Comparison of ENCODE assay signal across 28 cellular contexts in genomic region chr12:24979971-24980730, GRCh38. TPM values are rescaled to one million over a fixed set of nuclear protein-coding genes. Genes with fewer than 3 reads are reported as not detected.
A peak's percentile ranks its signal among the peaks of the same experiment; 100 is the strongest.
DNase-seq lines count a peak whose midpoint lies in the region; ATAC-seq and TF ChIP-seq lines count a peak whose summit lies in the region.
"Had no signal": no experiment of that assay in that cellular context is flagged by ENCODE, and none has a peak within 500 bp of the region (broad histone marks: within the 10 kb centered on the region; RNA-seq: fewer than 3 reads in every experiment).

No MANE protein-coding gene starts in this region.

- H3K27me3 ChIP-seq in BLaER1 treated with 17β-estradiol and CSF1 and Interleukin-3, amounts not matched to agents 10 nM and 100 nM = no peaks in the 10 kb centered on the region
- H3K27me3 ChIP-seq in SJCRH30 = no peaks in the 10 kb centered on the region
- H3K27me3 ChIP-seq: dorsolateral prefrontal cortex, tibial artery had no signal

- H3K4me1 ChIP-seq in BLaER1 treated with 17β-estradiol and CSF1 and Interleukin-3, amounts not matched to agents 10 nM and 100 nM = peaks cover 34 to 68% (median 64%) of the 10 kb centered on the region in 10 experiments
- no peaks in the 10 kb centered on the region for H3K4me1 ChIP-seq in SJCRH30
- H3K4me1 ChIP-seq: parathyroid adenoma, tibial artery had no signal

- CTCF ChIA-PET in HEK293T (lab: Yijun Ruan, JAX) = no interaction called here

- ATAC-seq in omental fat pad (ENCODE audit: low FRiP score) = no peak
- ATAC-seq: activated naive CD8-positive, alpha-beta T cell treated with anti-CD3 and anti-CD28 coated beads, Interleukin-2, amount 50 U/mL, for 24 hours; left colon; PC-3; sciatic nerve; SK-N-SH treated with all-trans-retinoic acid at 6 μM for 48 hours had no signal

- H3K27me3 Mint-ChIP-seq in immature natural killer cell (ENCODE audit: low read depth in 3 of 3) = no peaks in the 10 kb centered on the region
- H3K27me3 Mint-ChIP-seq: activated naive CD8-positive, alpha-beta T cell treated with anti-CD3 and anti-CD28 coated beads, Interleukin-2, amount 50 U/mL, for 24 hours; central memory CD8-positive, alpha-beta T cell had no signal

- H3K4me1 Mint-ChIP-seq in immature natural killer cell = no peaks in the 10 kb centered on the region
- H3K4me1 Mint-ChIP-seq: activated naive CD8-positive, alpha-beta T cell treated with anti-CD3 and anti-CD28 coated beads, Interleukin-2, amount 50 U/mL, for 24 hours; central memory CD8-positive, alpha-beta T cell had no signal

- peak overlapping the region; percentile 63 to 92 (median 86); a peak in 21 of 22 replicates for H3K27ac ChIP-seq in BLaER1 treated with 17β-estradiol and CSF1 and Interleukin-3, amounts not matched to agents 10 nM and 100 nM
- no peak overlapping the region for H3K27ac ChIP-seq in SJCRH30
- H3K27ac ChIP-seq: dorsolateral prefrontal cortex, HL-60, parathyroid adenoma, tibial artery had no signal

- peak overlapping the region; percentile 62 to 87 (median 71) for H3K4me2 ChIP-seq in BLaER1 treated with 17β-estradiol and CSF1 and Interleukin-3, amounts not matched to agents 10 nM and 100 nM

- H3K9ac ChIP-seq in BLaER1 treated with 17β-estradiol and CSF1 and Interleukin-3, amounts not matched to agents 10 nM and 100 nM = peak overlapping the region; percentile 13 to 73 (median 63); a peak in 20 of 22 replicates
- H3K9ac ChIP-seq: parathyroid adenoma had no signal

- no peak overlapping the region for H3K27ac Mint-ChIP-seq in immature natural killer cell
- H3K27ac Mint-ChIP-seq: activated CD4-positive, alpha-beta memory T cell treated with anti-CD3 and anti-CD28 coated beads for 36 hours; activated naive CD8-positive, alpha-beta T cell treated with anti-CD3 and anti-CD28 coated beads, Interleukin-2, amount 50 U/mL, for 24 hours; CD4-positive, CD25-positive, alpha-beta regulatory T cell; nephron progenitor cell; T-helper 1 cell treated with Interleukin-12 subunit alpha and Interleukin-12 subunit beta and Interleukin-4 antibody, amounts not matched to agents 30 μg/mL and 1 μg/mL, for 36 hours had no signal

- no peak for TF ChIP-seq CTCF in omental fat pad (IDR thresholded peaks at IDR 0.05)

- H3K9me3 Mint-ChIP-seq in immature natural killer cell = peaks cover 0 to 2% (median 0%) of the 10 kb centered on the region in 6 donors
- H3K9me3 Mint-ChIP-seq: central memory CD8-positive, alpha-beta T cell had no signal

- POLR2A ChIA-PET in HEK293T (lab: Yijun Ruan, JAX) = no interaction called here

- 0 out of 22 replicates have a peak, but pooled peaks cover 0 to 5% (median 0%) of the 10 kb centered on the region in 11 experiments for H3K36me3 ChIP-seq in BLaER1 treated with 17β-estradiol and CSF1 and Interleukin-3, amounts not matched to agents 10 nM and 100 nM
- H3K36me3 ChIP-seq in SJCRH30 = no peaks in the 10 kb centered on the region
- H3K36me3 ChIP-seq: tibial artery had no signal

- DNase-seq in SJCRH30 (peak; percentile 12 to 39), iris pigment epithelial cell (ENCODE audit: low read depth) (peak; percentile 67), renal cortical epithelial cell (ENCODE audit: low read depth) (peak; percentile 58), immature natural killer cell (no peak), DMS153 treated with DMSO at 0.1 percent for 48 hours (lab: John Stamatoyannopoulos, UW; ENCODE audit: unreplicated experiment) (no peak), HEK293T (ENCODE audit: extremely low spot score) (no peak), omental fat pad (ENCODE audit: low spot score) (no peak)
- DNase-seq: activated CD4-positive, alpha-beta memory T cell treated with anti-CD3 and anti-CD28 coated beads for 36 hours; activated CD4-positive, CD25-positive, alpha-beta regulatory T cell treated with anti-CD3 and anti-CD28 coated beads, Interleukin-2, amount 50 U/mL, for 72 hours; activated naive CD4-positive, alpha-beta T cell; activated naive CD8-positive, alpha-beta T cell treated with anti-CD3 and anti-CD28 coated beads, Interleukin-2, amount 50 U/mL, for 24 hours; CD4-positive, CD25-positive, alpha-beta regulatory T cell; dorsolateral prefrontal cortex; left colon; NCI-H1417 treated with DMSO at 0.1 percent for 48 hours; NCI-H2029 treated with DMSO at 0.1 percent for 48 hours; NCI-H524; nephron progenitor cell; PC-3; stimulated activated CD4-positive, alpha-beta T cell treated with anti-CD3 and anti-CD28 coated beads, Interleukin-4, amount 100 ng/mL, for 24 hours; tibial artery had no signal

- H3K4me3 ChIP-seq in BLaER1 treated with 17β-estradiol and CSF1 and Interleukin-3, amounts not matched to agents 10 nM and 100 nM = peak overlapping the region in 7 of 10 experiments; percentile 3 to 45 (median 26); a peak in 9 of 20 replicates
- no peak overlapping the region for H3K4me3 ChIP-seq in SJCRH30
- H3K4me3 ChIP-seq: dorsolateral prefrontal cortex, tibial artery had no signal

- peaks cover 0 to 4% (median 0%) of the 10 kb centered on the region in 3 donors for H3K36me3 Mint-ChIP-seq in immature natural killer cell
- H3K36me3 Mint-ChIP-seq: CD4-positive, CD25-positive, alpha-beta regulatory T cell had no signal

- no peak overlapping the region for H3K4me3 Mint-ChIP-seq in immature natural killer cell
- H3K4me3 Mint-ChIP-seq: activated CD4-positive, alpha-beta memory T cell treated with anti-CD3 and anti-CD28 coated beads for 36 hours; activated naive CD8-positive, alpha-beta T cell treated with anti-CD3 and anti-CD28 coated beads, Interleukin-2, amount 50 U/mL, for 24 hours; CD4-positive, CD25-positive, alpha-beta regulatory T cell; central memory CD8-positive, alpha-beta T cell; nephron progenitor cell; T-helper 1 cell treated with Interleukin-12 subunit alpha and Interleukin-12 subunit beta and Interleukin-4 antibody, amounts not matched to agents 30 μg/mL and 1 μg/mL, for 36 hours had no signal

- H4K20me1 ChIP-seq in BLaER1 treated with 17β-estradiol and CSF1 and Interleukin-3, amounts not matched to agents 10 nM and 100 nM = no peaks in the 10 kb centered on the region

- H3K9me3 ChIP-seq in BLaER1 treated with 17β-estradiol and CSF1 and Interleukin-3, amounts not matched to agents 10 nM and 100 nM (replicated peaks in 1 of 11) = peaks cover 25 to 37% (median 31%) of the 10 kb centered on the region in 11 experiments; a peak in 21 of 22 replicates
- H3K9me3 ChIP-seq in SJCRH30 (replicated peaks) = no peaks in the 10 kb centered on the region; the same call in 1 of the 2 replicates
- H3K9me3 ChIP-seq: tibial artery had no signal

TF ChIP-seq in HEK293T, 16 proteins besides CTCF, POLR2A, EP300 and RAD21:
- no peak for TF ChIP-seq ZNF384 (IDR thresholded peaks at IDR 0.05)
- TF ChIP-seq BHLHE40 (IDR thresholded peaks at IDR 0.05; ENCODE audit: borderline replicate concordance) = no peak
- TF ChIP-seq, protein P1, sequence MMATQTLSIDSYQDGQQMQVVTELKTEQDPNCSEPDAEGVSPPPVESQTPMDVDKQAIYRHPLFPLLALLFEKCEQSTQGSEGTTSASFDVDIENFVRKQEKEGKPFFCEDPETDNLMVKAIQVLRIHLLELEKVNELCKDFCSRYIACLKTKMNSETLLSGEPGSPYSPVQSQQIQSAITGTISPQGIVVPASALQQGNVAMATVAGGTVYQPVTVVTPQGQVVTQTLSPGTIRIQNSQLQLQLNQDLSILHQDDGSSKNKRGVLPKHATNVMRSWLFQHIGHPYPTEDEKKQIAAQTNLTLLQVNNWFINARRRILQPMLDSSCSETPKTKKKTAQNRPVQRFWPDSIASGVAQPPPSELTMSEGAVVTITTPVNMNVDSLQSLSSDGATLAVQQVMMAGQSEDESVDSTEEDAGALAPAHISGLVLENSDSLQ (IDR thresholded peaks at IDR 0.05) = no peak
- TF ChIP-seq LEF1 (IDR thresholded peaks at IDR 0.05; ENCODE audit: borderline replicate concordance) = no peak
- TF ChIP-seq FOXA1 (IDR thresholded peaks at IDR 0.05) = no peak
- no peak for TF ChIP-seq TARDBP (IDR thresholded peaks at IDR 0.05)
- no peak for TF ChIP-seq L3MBTL2 (conservative IDR thresholded peaks at IDR 0.05)
- no peak for TF ChIP-seq FOXK2 (IDR thresholded peaks at IDR 0.05)
- no peak for TF ChIP-seq ELF4 (IDR thresholded peaks at IDR 0.05)
- no peak for TF ChIP-seq NFRKB (IDR thresholded peaks at IDR 0.05)
- no peak for TF ChIP-seq SP1 (IDR thresholded peaks at IDR 0.05)

RNA-seq across cellular contexts. Expression of gene BCAT1, which starts 31.2 kb away (rescaled TPM):
- total RNA-seq in SJCRH30 (2014; rRNA removed; shearing (Covaris generic)) = 231 and 239 TPM in 2 replicates
- total RNA-seq in renal cortical epithelial cell (22.6 and 27.8 TPM in 2 replicates), omental fat pad (10 to 100 TPM; 33.7 to 53.4 (median 44.4) TPM)
- under 1 TPM in 2 of 3 donors, not detected in 1; 0.10 to 0.20 TPM for polyA plus RNA-seq in immature natural killer cell
- total RNA-seq: PC-3 had no signal

Comparison
In these comparisons a context has a peak if more than half of its experiments do, and no peak if none do; other contexts are left out.
1. DNase-seq: peak in SJCRH30 (2 of 2), iris pigment epithelial cell (single experiment) and renal cortical epithelial cell (single experiment); none in immature natural killer cell (0 of 3), DMS153 treated with DMSO at 0.1 percent for 48 hours (single experiment), HEK293T (single experiment) and omental fat pad (single experiment).